3 cellular contexts compared by ENCODE assay signal in the genomic region with DNA sequence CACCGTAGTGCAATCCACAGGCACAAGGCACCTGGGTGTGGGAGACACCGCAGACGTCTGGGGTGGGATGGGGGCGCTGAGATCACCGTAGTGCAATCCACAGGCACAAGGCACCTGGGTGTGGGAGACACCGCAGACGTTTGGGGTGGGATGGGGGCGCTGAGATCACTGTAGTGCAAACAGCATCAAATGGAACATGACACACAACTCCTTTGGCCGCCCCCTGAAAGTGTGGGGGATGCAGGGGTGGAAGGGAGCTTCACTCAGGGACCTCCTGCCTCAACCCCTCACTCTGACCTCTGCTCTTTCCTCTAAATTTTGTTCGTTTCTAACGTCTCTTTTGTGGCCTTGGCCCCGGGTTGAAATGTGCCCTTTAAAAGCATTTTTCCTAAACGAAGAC. TPM values are rescaled to one million over a fixed set of nuclear protein-coding genes. Genes with fewer than 3 reads are reported as not detected.
"Had no signal": no experiment of that assay in that cellular context is flagged by ENCODE, and none has a peak within 500 bp of the region (broad histone marks: within the 10 kb centered on the region; RNA-seq: fewer than 3 reads in every experiment).

No MANE protein-coding gene starts in this region.

RNA-seq across cellular contexts. Expression of gene DOC2B, which starts 20.3 kb away (rescaled TPM):
- total RNA-seq: HFFc6, HT1080, IMR-90 had no signal
- polyA plus RNA-seq: IMR-90 had no signal
